11 cellular contexts compared by ENCODE assay signal in the genomic region with DNA sequence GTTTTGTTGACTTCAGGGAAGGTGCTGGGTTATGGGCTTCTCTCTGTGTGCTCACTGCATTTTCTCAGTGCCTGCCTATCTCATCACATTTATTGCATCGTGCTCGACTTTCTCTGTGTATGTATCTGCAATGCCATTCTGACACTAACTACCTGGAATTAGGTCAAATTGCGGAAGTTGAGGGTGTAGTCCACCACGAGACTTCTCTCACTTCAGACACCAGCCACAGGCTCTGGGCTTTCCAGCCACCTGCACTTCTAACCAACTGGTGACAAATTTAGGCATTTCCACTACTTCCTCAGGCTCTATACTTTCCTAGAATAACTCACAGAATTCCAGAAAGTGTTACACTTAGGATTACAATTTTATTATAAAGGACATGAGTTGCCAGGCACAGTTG.
DNase-seq lines count a peak whose midpoint lies in the region; ATAC-seq and TF ChIP-seq lines count a peak whose summit lies in the region.
"Had no signal": no experiment of that assay in that cellular context is flagged by ENCODE, and none has a peak within 500 bp of the region (broad histone marks: within the 10 kb centered on the region; RNA-seq: fewer than 3 reads in every experiment).

No MANE protein-coding gene starts in this region.

- peaks cover 16% of the 10 kb centered on the region for H3K4me1 Mint-ChIP-seq in WTC11
- H3K4me1 Mint-ChIP-seq in GM23338: peaks cover 3% of the 10 kb centered on the region; the same call in 2 of the 3 replicates

- no peaks in the 10 kb centered on the region for H3K36me3 ChIP-seq in GM23338 (ENCODE audit: insufficient read depth)

- H2AFZ ChIP-seq in GM23338: no peak overlapping the region

- H3K27ac Mint-ChIP-seq in WTC11: 0 out of 2 replicates have a peak overlapping the region, but pooled peaks have one; percentile 18
- H3K27ac Mint-ChIP-seq in GM23338: no peak overlapping the region
- H3K27ac Mint-ChIP-seq: activated naive CD8-positive, alpha-beta T cell; CD8-positive, alpha-beta T cell had no signal

- H3K36me3 Mint-ChIP-seq in WTC11 (0 out of 2 replicates have a peak, but pooled peaks cover 3% of the 10 kb centered on the region), GM23338 (ENCODE audit: low read depth) (0 out of 3 replicates have a peak, but pooled peaks cover 3% of the 10 kb centered on the region)
- H3K36me3 Mint-ChIP-seq: CD8-positive, alpha-beta T cell had no signal

- no peak overlapping the region for H3K27ac ChIP-seq in GM23338 (ENCODE audit: low read depth)

- H4K20me1 ChIP-seq in GM23338 (replicated peaks; ENCODE audit: insufficient read depth): no peaks in the 10 kb centered on the region

- H3K27me3 Mint-ChIP-seq in WTC11 (ENCODE audit: low read depth): no peaks in the 10 kb centered on the region
- peaks cover 3% of the 10 kb centered on the region for H3K27me3 Mint-ChIP-seq in GM23338 (ENCODE audit: insufficient read depth, low read depth, poor library complexity)
- H3K27me3 Mint-ChIP-seq: activated naive CD8-positive, alpha-beta T cell had no signal

- ATAC-seq in GM19467 (IDR thresholded peaks at IDR 0.05; ENCODE audit: unreplicated experiment) (peak; percentile 75), HG03108 (IDR thresholded peaks at IDR 0.05; ENCODE audit: unreplicated experiment) (peak; percentile 76), WTC11 (no peak), GM23338 (no peak)

- no peak for TF ChIP-seq CTCF in GM10266 (IDR thresholded peaks at IDR 0.05; ENCODE audit: control insufficient read depth, insufficient read depth, low read depth, missing control alignments)
- no peak for TF ChIP-seq CTCF in WTC11 (IDR thresholded peaks at IDR 0.05)
- no peak for TF ChIP-seq CTCF in GM23338 (conservative IDR thresholded peaks at IDR 0.05; ENCODE audit: low read depth in 2 of 2)

- peaks cover 4% of the 10 kb centered on the region; the same call in 1 of the 2 replicates for H3K9me2 ChIP-seq in GM23338 (ENCODE audit: insufficient read depth)

- no peaks in the 10 kb centered on the region for H3K4me1 ChIP-seq in GM23338 (ENCODE audit: insufficient read depth)

- H3K9me3 Mint-ChIP-seq in WTC11 (0 out of 2 replicates have a peak, but pooled peaks cover 3% of the 10 kb centered on the region), GM23338 (no peaks in the 10 kb centered on the region)
- H3K9me3 Mint-ChIP-seq: CD8-positive, alpha-beta T cell had no signal

- H3K27me3 ChIP-seq in GM23338 (ENCODE audit: insufficient read depth): no peaks in the 10 kb centered on the region

- CTCF ChIA-PET in WTC11 (lab: Charles Lee): no interaction called here

- H3K79me2 ChIP-seq in GM23338 (replicated peaks; ENCODE audit: insufficient read depth): no peaks in the 10 kb centered on the region

- H3K4me2 ChIP-seq in GM23338: no peak overlapping the region

- no peak overlapping the region for H3K4me3 ChIP-seq in GM23338

- DNase-seq in GM10266 (ENCODE audit: extremely low spot score) (peak; percentile 24), WTC11 (ENCODE audit: low spot score) (no peak), COLO829 (ENCODE audit: low spot score) (no peak), GM23338 (ENCODE audit: low spot score) (no peak), mesenteric fat pad (ENCODE audit: low spot score) (no peak), EL (no peak)
- DNase-seq: SIG-M5 had no signal

- H3K4me3 Mint-ChIP-seq in WTC11 (no peak overlapping the region), GM23338 (no peak overlapping the region)
- H3K4me3 Mint-ChIP-seq: activated naive CD8-positive, alpha-beta T cell; CD8-positive, alpha-beta T cell had no signal

- POLR2A ChIA-PET in WTC11 (lab: Charles Lee): no interaction called here

- no peaks in the 10 kb centered on the region for H3F3A ChIP-seq in GM23338 (replicated peaks; ENCODE audit: low read depth)

TF ChIP-seq in WTC11, 78 proteins besides CTCF, POLR2A, EP300 and RAD21:
- no peak for TF ChIP-seq GRHL2 (CRISPR knock-in tag; IDR thresholded peaks at IDR 0.05; ENCODE audit: insufficient replicate concordance, severe bottlenecking)
- no peak for TF ChIP-seq SP1 (CRISPR knock-in tag; conservative IDR thresholded peaks at IDR 0.05)
- TF ChIP-seq, protein P1, sequence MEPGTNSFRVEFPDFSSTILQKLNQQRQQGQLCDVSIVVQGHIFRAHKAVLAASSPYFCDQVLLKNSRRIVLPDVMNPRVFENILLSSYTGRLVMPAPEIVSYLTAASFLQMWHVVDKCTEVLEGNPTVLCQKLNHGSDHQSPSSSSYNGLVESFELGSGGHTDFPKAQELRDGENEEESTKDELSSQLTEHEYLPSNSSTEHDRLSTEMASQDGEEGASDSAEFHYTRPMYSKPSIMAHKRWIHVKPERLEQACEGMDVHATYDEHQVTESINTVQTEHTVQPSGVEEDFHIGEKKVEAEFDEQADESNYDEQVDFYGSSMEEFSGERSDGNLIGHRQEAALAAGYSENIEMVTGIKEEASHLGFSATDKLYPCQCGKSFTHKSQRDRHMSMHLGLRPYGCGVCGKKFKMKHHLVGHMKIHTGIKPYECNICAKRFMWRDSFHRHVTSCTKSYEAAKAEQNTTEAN (CRISPR knock-in tag; IDR thresholded peaks at IDR 0.05): no peak

TF ChIP-seq in GM23338, 12 proteins besides CTCF, POLR2A, EP300 and RAD21:
- TF ChIP-seq, protein P2, sequence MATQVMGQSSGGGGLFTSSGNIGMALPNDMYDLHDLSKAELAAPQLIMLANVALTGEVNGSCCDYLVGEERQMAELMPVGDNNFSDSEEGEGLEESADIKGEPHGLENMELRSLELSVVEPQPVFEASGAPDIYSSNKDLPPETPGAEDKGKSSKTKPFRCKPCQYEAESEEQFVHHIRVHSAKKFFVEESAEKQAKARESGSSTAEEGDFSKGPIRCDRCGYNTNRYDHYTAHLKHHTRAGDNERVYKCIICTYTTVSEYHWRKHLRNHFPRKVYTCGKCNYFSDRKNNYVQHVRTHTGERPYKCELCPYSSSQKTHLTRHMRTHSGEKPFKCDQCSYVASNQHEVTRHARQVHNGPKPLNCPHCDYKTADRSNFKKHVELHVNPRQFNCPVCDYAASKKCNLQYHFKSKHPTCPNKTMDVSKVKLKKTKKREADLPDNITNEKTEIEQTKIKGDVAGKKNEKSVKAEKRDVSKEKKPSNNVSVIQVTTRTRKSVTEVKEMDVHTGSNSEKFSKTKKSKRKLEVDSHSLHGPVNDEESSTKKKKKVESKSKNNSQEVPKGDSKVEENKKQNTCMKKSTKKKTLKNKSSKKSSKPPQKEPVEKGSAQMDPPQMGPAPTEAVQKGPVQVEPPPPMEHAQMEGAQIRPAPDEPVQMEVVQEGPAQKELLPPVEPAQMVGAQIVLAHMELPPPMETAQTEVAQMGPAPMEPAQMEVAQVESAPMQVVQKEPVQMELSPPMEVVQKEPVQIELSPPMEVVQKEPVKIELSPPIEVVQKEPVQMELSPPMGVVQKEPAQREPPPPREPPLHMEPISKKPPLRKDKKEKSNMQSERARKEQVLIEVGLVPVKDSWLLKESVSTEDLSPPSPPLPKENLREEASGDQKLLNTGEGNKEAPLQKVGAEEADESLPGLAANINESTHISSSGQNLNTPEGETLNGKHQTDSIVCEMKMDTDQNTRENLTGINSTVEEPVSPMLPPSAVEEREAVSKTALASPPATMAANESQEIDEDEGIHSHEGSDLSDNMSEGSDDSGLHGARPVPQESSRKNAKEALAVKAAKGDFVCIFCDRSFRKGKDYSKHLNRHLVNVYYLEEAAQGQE (IDR thresholded peaks at IDR 0.05; ENCODE audit: unreplicated experiment): no peak
- TF ChIP-seq JUNB (IDR thresholded peaks at IDR 0.05; ENCODE audit: unreplicated experiment) (no peak), STAT1 (IDR thresholded peaks at IDR 0.05; ENCODE audit: unreplicated experiment) (no peak), ZNF114 (CRISPR knock-in tag; IDR thresholded peaks at IDR 0.05) (no peak), NANOG (IDR thresholded peaks at IDR 0.05; ENCODE audit: borderline replicate concordance) (no peak), POLR2AphosphoS5 (IDR thresholded peaks at IDR 0.05; ENCODE audit: low read depth) (no peak)

Comparison
In these comparisons a context has a peak if more than half of its experiments do, and no peak if none do; other contexts are left out.
1. ATAC-seq: peak in GM19467 (single experiment) and HG03108 (single experiment); none in WTC11 (single experiment) and GM23338 (single experiment).